Comparison of ENCODE assay signal across 3 cellular contexts in genomic region chr7:70830426-70830825, GRCh38.
TF ChIP-seq lines count a peak whose summit lies in the region.

No MANE protein-coding gene starts in this region.

TF ChIP-seq in GM23338, 12 proteins besides CTCF, POLR2A, EP300 and RAD21:
- no peak for TF ChIP-seq REST (IDR thresholded peaks at IDR 0.05; ENCODE audit: unreplicated experiment)
- TF ChIP-seq ZNF114 (CRISPR knock-in tag; IDR thresholded peaks at IDR 0.05), result no peak
- no peak for TF ChIP-seq JUNB (IDR thresholded peaks at IDR 0.05; ENCODE audit: unreplicated experiment)

TF ChIP-seq in H1, 55 proteins besides CTCF, POLR2A, EP300 and RAD21 (continued from another document):
- no peak for TF ChIP-seq ATF2 (IDR thresholded peaks at IDR 0.05; ENCODE audit: low read length)
TF ChIP-seq in H1: peak in this region for 0.

TF ChIP-seq in liver, 16 proteins besides CTCF, POLR2A, EP300 and RAD21 (continued from another document):
- no peak for TF ChIP-seq REST (IDR thresholded peaks at IDR 0.05)
- TF ChIP-seq TAF1 (conservative IDR thresholded peaks at IDR 0.05), result no peak
- TF ChIP-seq, protein P1, sequence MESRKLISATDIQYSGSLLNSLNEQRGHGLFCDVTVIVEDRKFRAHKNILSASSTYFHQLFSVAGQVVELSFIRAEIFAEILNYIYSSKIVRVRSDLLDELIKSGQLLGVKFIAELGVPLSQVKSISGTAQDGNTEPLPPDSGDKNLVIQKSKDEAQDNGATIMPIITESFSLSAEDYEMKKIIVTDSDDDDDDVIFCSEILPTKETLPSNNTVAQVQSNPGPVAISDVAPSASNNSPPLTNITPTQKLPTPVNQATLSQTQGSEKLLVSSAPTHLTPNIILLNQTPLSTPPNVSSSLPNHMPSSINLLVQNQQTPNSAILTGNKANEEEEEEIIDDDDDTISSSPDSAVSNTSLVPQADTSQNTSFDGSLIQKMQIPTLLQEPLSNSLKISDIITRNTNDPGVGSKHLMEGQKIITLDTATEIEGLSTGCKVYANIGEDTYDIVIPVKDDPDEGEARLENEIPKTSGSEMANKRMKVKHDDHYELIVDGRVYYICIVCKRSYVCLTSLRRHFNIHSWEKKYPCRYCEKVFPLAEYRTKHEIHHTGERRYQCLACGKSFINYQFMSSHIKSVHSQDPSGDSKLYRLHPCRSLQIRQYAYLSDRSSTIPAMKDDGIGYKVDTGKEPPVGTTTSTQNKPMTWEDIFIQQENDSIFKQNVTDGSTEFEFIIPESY (IDR thresholded peaks at IDR 0.05), result no peak
- peak; percentile 37 for TF ChIP-seq NR2F2 (IDR thresholded peaks at IDR 0.05)
- peak; percentile 30 to 67 for TF ChIP-seq RXRA (IDR thresholded peaks at IDR 0.05)
- TF ChIP-seq HNF4G (IDR thresholded peaks at IDR 0.05), result no peak
- TF ChIP-seq, protein P2, sequence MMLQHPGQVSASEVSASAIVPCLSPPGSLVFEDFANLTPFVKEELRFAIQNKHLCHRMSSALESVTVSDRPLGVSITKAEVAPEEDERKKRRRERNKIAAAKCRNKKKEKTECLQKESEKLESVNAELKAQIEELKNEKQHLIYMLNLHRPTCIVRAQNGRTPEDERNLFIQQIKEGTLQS (IDR thresholded peaks at IDR 0.05), result no peak
- no peak for TF ChIP-seq EGR1 (IDR thresholded peaks at IDR 0.05; ENCODE audit: low read depth in 2 of 2)
- TF ChIP-seq HNF4A (conservative IDR thresholded peaks at IDR 0.05), result peak; percentile 63 to 74
- TF ChIP-seq, protein P3, sequence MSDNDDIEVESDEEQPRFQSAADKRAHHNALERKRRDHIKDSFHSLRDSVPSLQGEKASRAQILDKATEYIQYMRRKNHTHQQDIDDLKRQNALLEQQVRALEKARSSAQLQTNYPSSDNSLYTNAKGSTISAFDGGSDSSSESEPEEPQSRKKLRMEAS (IDR thresholded peaks at IDR 0.05), result no peak
- TF ChIP-seq SP1 (IDR thresholded peaks at IDR 0.05), result peak; percentile 22
